Comparison of ENCODE assay signal across 6 cellular contexts in the genomic region with DNA sequence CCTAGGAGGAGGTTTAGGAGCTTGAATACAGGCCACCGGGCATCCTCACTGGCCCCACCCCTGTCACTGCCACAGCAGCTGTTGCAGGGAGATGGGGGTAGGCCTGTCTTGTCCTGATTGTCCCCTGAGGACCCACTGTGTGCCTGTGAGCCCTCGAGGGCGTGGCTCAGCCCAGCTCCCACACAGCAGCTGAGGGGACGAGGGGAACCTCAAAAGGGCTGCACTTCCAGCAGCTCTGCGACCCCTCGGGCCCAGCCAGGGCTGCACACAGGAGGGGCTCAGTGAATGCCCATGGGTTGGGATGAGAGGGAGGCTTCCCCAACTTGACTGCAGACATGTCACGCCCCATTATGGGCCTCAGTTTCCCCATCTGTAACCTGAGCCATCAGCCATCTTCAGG.
"Had no signal": no experiment of that assay in that cellular context is flagged by ENCODE, and none has a peak within 500 bp of the region (broad histone marks: within the 10 kb centered on the region; RNA-seq: fewer than 3 reads in every experiment).

No MANE protein-coding gene starts in this region.

- H3K27ac ChIP-seq: GM23248 had no signal

- H2AFZ ChIP-seq: GM23248 had no signal

- DNase-seq: GM23248, GOT3, H9, HCEC 1CT, KBM-7 had no signal

- ATAC-seq: HepG2 had no signal

- H3K9ac ChIP-seq: GM23248 had no signal

- H3K4me3 ChIP-seq: GM23248 had no signal
